ENCODE assay signal across 14 cellular contexts in the genomic region with DNA sequence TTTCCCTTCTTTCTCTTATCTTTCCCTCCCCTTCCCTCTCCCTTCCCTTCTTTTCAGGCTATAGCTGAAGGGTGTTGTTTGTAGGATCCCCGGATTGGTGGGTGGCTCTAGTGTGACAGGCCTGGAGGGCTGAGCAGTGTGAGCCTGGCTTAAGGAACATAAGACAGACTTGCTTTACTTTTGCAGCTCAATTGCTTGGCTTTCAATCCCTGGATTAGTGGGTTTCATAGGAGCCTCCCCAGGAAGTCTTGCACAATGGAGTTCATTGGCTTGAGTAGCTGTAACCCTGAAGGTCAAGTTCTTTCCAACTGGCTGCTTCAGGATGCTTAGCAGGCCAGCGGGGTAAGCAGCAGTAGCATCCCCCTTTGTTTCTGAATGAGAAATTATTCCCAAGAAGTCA.
DNase-seq lines count a peak whose midpoint lies in the region; ATAC-seq and TF ChIP-seq lines count a peak whose summit lies in the region.
"Had no signal": no experiment of that assay in that cellular context is flagged by ENCODE, and none has a peak within 500 bp of the region (broad histone marks: within the 10 kb centered on the region; RNA-seq: fewer than 3 reads in every experiment).

No MANE protein-coding gene starts in this region.

- ATAC-seq in HG02852 (IDR thresholded peaks at IDR 0.05; ENCODE audit: unreplicated experiment) = no peak
- ATAC-seq in HG03432 (IDR thresholded peaks at IDR 0.05; ENCODE audit: unreplicated experiment) = no peak
- no peak for ATAC-seq in GM18909 (IDR thresholded peaks at IDR 0.05; ENCODE audit: poor library complexity, unreplicated experiment)
- ATAC-seq: stimulated activated naive B cell treated with anti-CD40 and anti-IgM and Interleukin-4, amounts not matched to agents 10 μg/mL and 1 μg/mL and 100 μg/mL, for 72 hours had no signal

- peak; percentile 76 for DNase-seq in MV-4-11 (lab: John Stamatoyannopoulos, UW)
- DNase-seq in kidney glomerular epithelial cell (lab: John Stamatoyannopoulos, UW) = peak; percentile 44
- peak; percentile 75 for DNase-seq in renal cortical epithelial cell (ENCODE audit: low read depth)
- no peak for DNase-seq in AG08396 (ENCODE audit: low spot score)
- DNase-seq: DMS 273 treated with DMSO at 0.1 percent for 48 hours; NCI-H2171; NCI-H774; stimulated activated CD4-positive, alpha-beta T cell treated with anti-CD3 and anti-CD28 coated beads, Interleukin-12 subunit alpha, Interleukin-12 subunit beta, amount 100 ng/mL, for 4 hours; stimulated activated naive B cell treated with anti-CD40 and anti-IgM and Interleukin-4, amounts not matched to agents 10 μg/mL and 1 μg/mL and 100 μg/mL, for 72 hours had no signal

- H3K4me3 Mint-ChIP-seq in brain = peak overlapping the region in 2 of 5 experiments; percentile 15 to 47
- H3K4me3 Mint-ChIP-seq: B cell; stimulated activated naive B cell treated with anti-CD40 and anti-IgM and Interleukin-4, amounts not matched to agents 10 μg/mL and 1 μg/mL and 100 μg/mL, for 72 hours had no signal

- TF ChIP-seq CTCF in brain (conservative IDR thresholded peaks at IDR 0.05) = no peak

- H3K4me1 Mint-ChIP-seq in brain = peaks cover 84% of the 10 kb centered on the region
- H3K4me1 Mint-ChIP-seq: B cell had no signal

- H3K36me3 Mint-ChIP-seq in brain = peaks cover 5% of the 10 kb centered on the region

- H3K27me3 Mint-ChIP-seq in brain = no peaks in the 10 kb centered on the region

- H3K9me3 Mint-ChIP-seq in brain = peaks cover 4 to 13% (median 4%) of the 10 kb centered on the region in 5 experiments

- H3K27ac Mint-ChIP-seq in brain = peak overlapping the region; percentile 74 to 98 (median 89)
- H3K27ac Mint-ChIP-seq: B cell; stimulated activated naive B cell treated with anti-CD40 and anti-IgM and Interleukin-4, amounts not matched to agents 10 μg/mL and 1 μg/mL and 100 μg/mL, for 72 hours had no signal
